1 cellular context compared by ENCODE assay signal in genomic region chr3:8443829-8444791, GRCh38.
TF ChIP-seq lines count a peak whose summit lies in the region.

No MANE protein-coding gene starts in this region.

TF ChIP-seq in HepG2, 621 proteins besides CTCF, POLR2A, EP300 and RAD21 (continued from another document and continues in another):
- no peak for TF ChIP-seq ZBTB39 (CRISPR knock-in tag; IDR thresholded peaks at IDR 0.05)
- TF ChIP-seq CHD4 (IDR thresholded peaks at IDR 0.05; ENCODE audit: borderline replicate concordance, low read length) = no peak
- TF ChIP-seq REST (IDR thresholded peaks at IDR 0.05; ENCODE audit: borderline replicate concordance in 1 of 2, low read depth in 1 of 2, low read length in 2 of 2) = peak in 1 of 2 experiments; percentile 60; a peak in 2 of 4 replicates
- TF ChIP-seq IKZF1 (IDR thresholded peaks at IDR 0.05) = no peak
- peak; percentile 79 for TF ChIP-seq ZBTB33 (CRISPR knock-in tag; IDR thresholded peaks at IDR 0.05)
- TF ChIP-seq MAZ (IDR thresholded peaks at IDR 0.05; ENCODE audit: borderline replicate concordance, low read depth, low read length) = no peak; the same call in 1 of the 2 replicates
- 0 out of 2 replicates have a peak, but pooled peaks have one; percentile 3 for TF ChIP-seq MAZ (CRISPR knock-in tag; IDR thresholded peaks at IDR 0.05; ENCODE audit: low read depth)
- TF ChIP-seq ATF7 (IDR thresholded peaks at IDR 0.05) = peak; percentile 49; the same call in 1 of the 2 replicates
- 0 out of 2 replicates have a peak, but pooled peaks have one; percentile 26 for TF ChIP-seq ATF7 (CRISPR knock-in tag; IDR thresholded peaks at IDR 0.05)
- peak; percentile 58; the same call in 1 of the 2 replicates for TF ChIP-seq MXD4 (CRISPR knock-in tag; IDR thresholded peaks at IDR 0.05)
- TF ChIP-seq FOXO1 (CRISPR knock-in tag; IDR thresholded peaks at IDR 0.05) = peak; percentile 95
- TF ChIP-seq TBX2 (CRISPR knock-in tag; IDR thresholded peaks at IDR 0.05; ENCODE audit: borderline replicate concordance) = peak; percentile 87
- TF ChIP-seq MYC (CRISPR knock-in tag; IDR thresholded peaks at IDR 0.05; ENCODE audit: borderline replicate concordance) = peak; percentile 78; the same call in 1 of the 2 replicates
- TF ChIP-seq ZNF407 (CRISPR knock-in tag; IDR thresholded peaks at IDR 0.05; ENCODE audit: not compliant biosample characterization) = no peak
- TF ChIP-seq ZNF792 (CRISPR knock-in tag; IDR thresholded peaks at IDR 0.05) = peak; percentile 75; the same call in 1 of the 2 replicates
- peak; percentile 82; the same call in 1 of the 2 replicates for TF ChIP-seq ZNF766 (CRISPR knock-in tag; IDR thresholded peaks at IDR 0.05; ENCODE audit: borderline replicate concordance)
- peak; percentile 74 for TF ChIP-seq CEBPG (CRISPR knock-in tag; IDR thresholded peaks at IDR 0.05)
- TF ChIP-seq MEF2D (CRISPR knock-in tag; IDR thresholded peaks at IDR 0.05) = peak; percentile 85
- peak; percentile 99 for TF ChIP-seq ZBTB34 (CRISPR knock-in tag; IDR thresholded peaks at IDR 0.05)
- TF ChIP-seq ZMYM2 (CRISPR knock-in tag; IDR thresholded peaks at IDR 0.05) = 0 out of 2 replicates have a peak, but pooled peaks have one; percentile 47
- TF ChIP-seq ZNF574 (CRISPR knock-in tag; IDR thresholded peaks at IDR 0.05) = peak; percentile 78; the same call in 1 of the 2 replicates
- TF ChIP-seq GRHL1 (CRISPR knock-in tag; conservative IDR thresholded peaks at IDR 0.05) = no peak
- peak; percentile 79; the same call in 1 of the 2 replicates for TF ChIP-seq ZNF275 (CRISPR knock-in tag; IDR thresholded peaks at IDR 0.05; ENCODE audit: borderline replicate concordance)
- TF ChIP-seq ZUFSP (CRISPR knock-in tag; IDR thresholded peaks at IDR 0.05; ENCODE audit: borderline replicate concordance) = no peak
